19 cellular contexts compared by ENCODE assay signal in the genomic region with DNA sequence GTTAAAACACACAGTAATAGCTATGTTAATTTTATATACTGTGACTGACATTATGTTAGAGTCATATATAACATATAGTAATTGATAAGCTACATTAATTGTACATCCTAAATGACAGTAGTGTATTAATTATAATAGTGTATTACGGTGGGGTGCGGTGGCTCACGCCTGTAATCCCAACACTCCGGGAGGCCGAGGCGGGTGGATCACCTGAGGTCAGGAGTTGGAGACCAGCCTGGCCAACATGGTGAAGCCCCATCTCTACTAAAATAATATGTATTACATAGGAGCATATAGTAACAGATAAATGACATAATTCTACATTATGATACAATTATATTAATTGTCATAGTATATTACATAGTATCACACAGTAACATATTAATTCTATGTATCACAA. TPM values are rescaled to one million over a fixed set of nuclear protein-coding genes. Genes with fewer than 3 reads are reported as not detected.
DNase-seq lines count a peak whose midpoint lies in the region; ATAC-seq and TF ChIP-seq lines count a peak whose summit lies in the region.
"Had no signal": no experiment of that assay in that cellular context is flagged by ENCODE, and none has a peak within 500 bp of the region (broad histone marks: within the 10 kb centered on the region; RNA-seq: fewer than 3 reads in every experiment).

No MANE protein-coding gene starts in this region.

- intact Hi-C loops in Right ventricle myocardium superior (cut with DNase I) = loop anchor here (10.0 kb wide), 1 partner anchor 46 kb away; the partner anchor contains the start of gene SLC25A6
- intact Hi-C loops in left ventricle myocardium inferior (cut with micrococcal nuclease) = no loop called here
- intact Hi-C loops in upper lobe of right lung (cut with DNase I) = no loop called here

- no peaks in the 10 kb centered on the region for H3K27me3 ChIP-seq in left ventricle myocardium inferior (ENCODE audit: low read depth)
- H3K27me3 ChIP-seq in upper lobe of right lung = no peaks in the 10 kb centered on the region

- H3K4me1 ChIP-seq in left ventricle myocardium inferior (no peaks in the 10 kb centered on the region), upper lobe of right lung (no peaks in the 10 kb centered on the region)
- H3K4me1 ChIP-seq: Caco-2 had no signal

- no peaks in the 10 kb centered on the region for H3K4me1 Mint-ChIP-seq in chondrocyte (ENCODE audit: low read depth)
- no peaks in the 10 kb centered on the region for H3K4me1 Mint-ChIP-seq in osteocyte (ENCODE audit: unreplicated experiment)

- no peak overlapping the region for H3K4me3 ChIP-seq in left ventricle myocardium inferior
- no peak overlapping the region for H3K4me3 ChIP-seq in upper lobe of right lung
- H3K4me3 ChIP-seq: PC-9 had no signal

- no peak overlapping the region for H3K27ac Mint-ChIP-seq in chondrocyte (ENCODE audit: unreplicated experiment)
- H3K27ac Mint-ChIP-seq in osteocyte (ENCODE audit: unreplicated experiment) = no peak overlapping the region
- H3K27ac Mint-ChIP-seq: CD4-positive, CD25-positive, alpha-beta regulatory T cell had no signal

- ATAC-seq in Right ventricle myocardium superior (ENCODE audit: poor library complexity) (no peak), upper lobe of right lung (no peak), HG02973 (IDR thresholded peaks at IDR 0.05; ENCODE audit: unreplicated experiment) (no peak)

- H3K4me3 Mint-ChIP-seq in chondrocyte (ENCODE audit: unreplicated experiment) (no peak overlapping the region), osteocyte (ENCODE audit: unreplicated experiment) (no peak overlapping the region)
- H3K4me3 Mint-ChIP-seq: CD4-positive, CD25-positive, alpha-beta regulatory T cell had no signal

- H3K27me3 Mint-ChIP-seq in chondrocyte (ENCODE audit: low read depth) = no peaks in the 10 kb centered on the region
- H3K27me3 Mint-ChIP-seq in osteocyte (ENCODE audit: unreplicated experiment) = no peaks in the 10 kb centered on the region
- H3K27me3 Mint-ChIP-seq: CD4-positive, CD25-positive, alpha-beta regulatory T cell had no signal

- H3K9me3 Mint-ChIP-seq in chondrocyte (ENCODE audit: low read depth) (peaks cover 8% of the 10 kb centered on the region), osteocyte (ENCODE audit: unreplicated experiment) (peaks cover 7% of the 10 kb centered on the region)

- peaks cover 21% of the 10 kb centered on the region for H3K36me3 Mint-ChIP-seq in chondrocyte (ENCODE audit: low read depth)
- peaks cover 24% of the 10 kb centered on the region for H3K36me3 Mint-ChIP-seq in osteocyte (ENCODE audit: unreplicated experiment)

- peaks cover 12% of the 10 kb centered on the region for H3K9me3 ChIP-seq in left ventricle myocardium inferior (replicated peaks)
- no peaks in the 10 kb centered on the region for H3K9me3 ChIP-seq in upper lobe of right lung
- H3K9me3 ChIP-seq: Caco-2 had no signal

- H3K36me3 ChIP-seq in left ventricle myocardium inferior (peaks cover 58% of the 10 kb centered on the region), upper lobe of right lung (peaks cover 39% of the 10 kb centered on the region)

- no peak overlapping the region for H3K27ac ChIP-seq in left ventricle myocardium inferior (replicated peaks)
- H3K27ac ChIP-seq in upper lobe of right lung = no peak overlapping the region
- H3K27ac ChIP-seq: PC-9 had no signal

- peak; percentile 25 for DNase-seq in Right ventricle myocardium superior
- no peak for DNase-seq in left ventricle myocardium inferior
- DNase-seq in chondrocyte (ENCODE audit: low spot score) = peak; percentile 34
- DNase-seq in osteocyte (ENCODE audit: extremely low spot score, unreplicated experiment) = peak; percentile 76
- peak; percentile 9 for DNase-seq in upper lobe of right lung
- DNase-seq in NCI-H2029 treated with DMSO at 0.1 percent for 48 hours (lab: John Stamatoyannopoulos, UW) = no peak
- no peak for DNase-seq in effector CD8-positive, alpha-beta T cell (lab: John Stamatoyannopoulos, UW)
- DNase-seq: Caco-2; CD4-positive, CD25-positive, alpha-beta regulatory T cell; DMS153; EL; GOT3; KG1; NCI-H1436; NCI-H2081; NCI-H510A treated with DMSO at 0.1 percent for 48 hours; NCI-H82; PC-9 had no signal

- TF ChIP-seq CTCF in left ventricle myocardium inferior (IDR thresholded peaks at IDR 0.05; ENCODE audit: borderline replicate concordance) (no peak), chondrocyte (IDR thresholded peaks at IDR 0.05) (no peak), osteocyte (IDR thresholded peaks at IDR 0.05) (no peak), upper lobe of right lung (IDR thresholded peaks at IDR 0.05) (no peak)

RNA-seq across cellular contexts. Expression of gene ASMTL, which starts 12.2 kb away (rescaled TPM):
- total RNA-seq in Right ventricle myocardium superior (31.8 TPM), left ventricle myocardium inferior (36.5 TPM), chondrocyte (19.6 to 29.0 TPM (median 20.2 TPM) in 3 replicates), osteocyte (33.3 and 35.9 TPM in 2 replicates), upper lobe of right lung (23.8 TPM)

RNA-seq across cellular contexts. Expression of gene SLC25A6, which starts 48.6 kb away (rescaled TPM):
- total RNA-seq in Right ventricle myocardium superior = 141 TPM
- total RNA-seq in left ventricle myocardium inferior = 158 TPM
- total RNA-seq in chondrocyte = 270 to 332 TPM (median 327 TPM) in 3 replicates
- 394 and 402 TPM in 2 replicates for total RNA-seq in osteocyte
- 337 TPM for total RNA-seq in upper lobe of right lung

Comparison
In these comparisons a context has a peak if more than half of its experiments do, and no peak if none do; other contexts are left out.
1. DNase-seq: peak in Right ventricle myocardium superior (single experiment), chondrocyte (single experiment), osteocyte (single experiment) and upper lobe of right lung (single experiment); none in left ventricle myocardium inferior (single experiment), NCI-H2029 treated with DMSO at 0.1 percent for 48 hours (single experiment) and effector CD8-positive, alpha-beta T cell (single experiment).